13 cellular contexts compared by ENCODE assay signal in the genomic region with DNA sequence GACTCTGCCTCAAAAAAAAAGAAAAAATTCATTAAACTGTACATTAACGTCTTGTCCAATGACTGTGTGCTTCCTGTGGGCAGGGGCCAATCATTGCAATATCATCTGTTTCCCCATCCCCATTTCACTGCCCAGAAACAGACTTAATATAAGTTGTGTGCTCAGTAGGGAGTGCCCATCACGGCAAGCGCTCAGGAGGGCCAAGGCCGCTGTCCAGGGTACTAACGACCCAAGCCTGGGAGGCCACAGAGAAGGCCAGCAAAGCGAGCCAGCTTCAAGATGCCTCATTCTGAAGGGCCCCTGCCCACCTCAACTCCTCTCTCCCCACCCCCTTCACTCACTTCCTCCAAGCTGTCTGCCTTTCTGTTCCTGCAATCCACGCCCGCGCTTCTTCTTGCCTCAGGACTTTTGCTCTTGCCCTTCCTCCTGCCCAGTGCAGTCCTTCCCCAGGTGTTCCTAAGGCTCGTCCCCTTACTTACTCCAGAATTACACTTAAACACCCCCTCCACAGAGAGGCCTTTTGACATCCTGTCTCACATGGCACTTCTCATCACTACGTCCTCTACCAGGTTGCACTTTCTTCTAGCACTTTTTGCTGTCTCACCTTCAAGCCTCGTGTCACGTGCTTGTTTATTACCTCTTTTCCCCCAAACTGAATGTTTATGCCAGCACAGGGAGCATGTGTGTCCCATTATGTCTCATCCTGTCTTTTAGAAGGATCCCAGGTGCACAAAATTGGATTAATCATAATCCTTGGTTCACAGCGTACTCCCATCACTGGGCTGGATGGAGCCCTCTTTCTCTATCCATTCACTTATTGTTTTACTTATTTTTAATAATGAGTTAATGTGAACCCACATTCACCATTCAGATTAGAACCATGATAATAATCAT. TPM values are rescaled to one million over a fixed set of nuclear protein-coding genes. Genes with fewer than 3 reads are reported as not detected.
DNase-seq lines count a peak whose midpoint lies in the region; ATAC-seq and TF ChIP-seq lines count a peak whose summit lies in the region.
"Had no signal": no experiment of that assay in that cellular context is flagged by ENCODE, and none has a peak within 500 bp of the region (broad histone marks: within the 10 kb centered on the region; RNA-seq: fewer than 3 reads in every experiment).

No MANE protein-coding gene starts in this region.

- POLR2A ChIA-PET in activated CD4-positive, alpha-beta T cell treated with anti-CD3 and anti-CD28 coated beads for 36 hours (lab: Charles Lee), result interaction anchor here (0.6 kb wide), 1 partner anchor 70 kb away, joined by 6 read pairs; no protein-coding TSS in a partner anchor

- no peaks in the 10 kb centered on the region for H3K27me3 Mint-ChIP-seq in activated CD4-positive, alpha-beta T cell treated with anti-CD3 and anti-CD28 coated beads for 36 hours

- H3K27ac Mint-ChIP-seq in activated CD4-positive, alpha-beta T cell treated with anti-CD3 and anti-CD28 coated beads for 36 hours, result no peak overlapping the region
- H3K27ac Mint-ChIP-seq: activated naive CD8-positive, alpha-beta T cell treated with anti-CD3 and anti-CD28 coated beads, Interleukin-2, amount 10 ng/mL, durations not matched to agents 7 days and 5 days had no signal

- intact Hi-C loops in activated CD4-positive, alpha-beta T cell treated with anti-CD3 and anti-CD28 coated beads for 36 hours (cut with DNase I, micrococcal nuclease), result no loop called here

- DNase-seq in activated CD4-positive, alpha-beta T cell treated with anti-CD3 and anti-CD28 coated beads for 36 hours, result peak; percentile 34
- no peak for DNase-seq in activated CD4-positive, alpha-beta T cell treated with anti-CD3 and anti-CD28 coated beads, Interleukin-2, amount 50 U/mL, for 48 hours
- DNase-seq in RPMI7951 (ENCODE audit: low read depth) (peak; percentile 42), erythroblast (lab: John Stamatoyannopoulos, UW) (peak; percentile 27 to 38), retina (peak; percentile 34), NCI-H524 treated with DMSO at 0.1 percent for 48 hours (lab: John Stamatoyannopoulos, UW) (no peak), NCI-H446 (lab: John Stamatoyannopoulos, UW) (no peak)
- DNase-seq: activated CD4-positive, CD25-positive, alpha-beta regulatory T cell treated with anti-CD3 and anti-CD28 coated beads, Interleukin-2, amount 50 U/mL, for 72 hours; activated naive CD8-positive, alpha-beta T cell treated with anti-CD3 and anti-CD28 coated beads, Interleukin-2, amount 10 ng/mL, durations not matched to agents 7 days and 5 days; NCI-H1694 treated with DMSO at 0.1 percent for 48 hours; nucleus accumbens; stimulated activated CD4-positive, alpha-beta T cell treated with anti-CD3 and anti-CD28 coated beads, Interleukin-4, amount 100 ng/mL, for 24 hours had no signal

- no peak for ATAC-seq in activated CD4-positive, alpha-beta T cell treated with anti-CD3 and anti-CD28 coated beads for 36 hours
- ATAC-seq in GM21825 (IDR thresholded peaks at IDR 0.05; ENCODE audit: unreplicated experiment), result no peak

- peaks cover 11% of the 10 kb centered on the region for H3K4me1 Mint-ChIP-seq in activated CD4-positive, alpha-beta T cell treated with anti-CD3 and anti-CD28 coated beads for 36 hours

- peaks cover 3% of the 10 kb centered on the region for H3K36me3 Mint-ChIP-seq in activated CD4-positive, alpha-beta T cell treated with anti-CD3 and anti-CD28 coated beads for 36 hours (ENCODE audit: low read depth)
- H3K36me3 Mint-ChIP-seq: activated naive CD8-positive, alpha-beta T cell treated with anti-CD3 and anti-CD28 coated beads, Interleukin-2, amount 10 ng/mL, durations not matched to agents 7 days and 5 days had no signal

- CTCF ChIA-PET in activated CD4-positive, alpha-beta T cell treated with anti-CD3 and anti-CD28 coated beads for 36 hours (lab: Charles Lee), result interaction anchor here (0.6 to 1.4 kb wide), 5 partner anchors 32 to 694 kb away, joined by 3 to 4 read pairs (median 3); no protein-coding TSS in a partner anchor

- TF ChIP-seq POLR2A in erythroblast (IDR thresholded peaks at IDR 0.05; ENCODE audit: low read length), result no peak

- no peak overlapping the region for H3K4me3 Mint-ChIP-seq in activated CD4-positive, alpha-beta T cell treated with anti-CD3 and anti-CD28 coated beads for 36 hours
- H3K4me3 Mint-ChIP-seq: activated naive CD8-positive, alpha-beta T cell treated with anti-CD3 and anti-CD28 coated beads, Interleukin-2, amount 10 ng/mL, durations not matched to agents 7 days and 5 days had no signal

- H3K9me3 Mint-ChIP-seq in activated CD4-positive, alpha-beta T cell treated with anti-CD3 and anti-CD28 coated beads for 36 hours (ENCODE audit: low read depth), result no peaks in the 10 kb centered on the region
- H3K9me3 Mint-ChIP-seq: activated naive CD8-positive, alpha-beta T cell treated with anti-CD3 and anti-CD28 coated beads, Interleukin-2, amount 10 ng/mL, durations not matched to agents 7 days and 5 days had no signal

RNA-seq across cellular contexts. Expression of a gene that starts 11.3 kb away (rescaled TPM):
- total RNA-seq in activated CD4-positive, alpha-beta T cell treated with anti-CD3 and anti-CD28 coated beads for 36 hours, result 10 to 100 TPM; 43.6 to 62.8 TPM
- 2.0 and 2.4 TPM in 2 replicates for total RNA-seq in RPMI7951 (2014; rRNA removed; shearing (Covaris generic))

Comparison
In these comparisons a context has a peak if more than half of its experiments do, and no peak if none do; other contexts are left out.
1. DNase-seq: peak in activated CD4-positive, alpha-beta T cell treated with anti-CD3 and anti-CD28 coated beads for 36 hours (single experiment), RPMI7951 (single experiment), erythroblast (2 of 2) and retina (single experiment); none in activated CD4-positive, alpha-beta T cell treated with anti-CD3 and anti-CD28 coated beads, Interleukin-2, amount 50 U/mL, for 48 hours (0 of 2), NCI-H524 treated with DMSO at 0.1 percent for 48 hours (single experiment) and NCI-H446 (0 of 2).
2. RNA of a gene that starts 11.3 kb away (total RNA-seq): 43.6 to 62.8 TPM in activated CD4-positive, alpha-beta T cell treated with anti-CD3 and anti-CD28 coated beads for 36 hours; 2.0 to 2.4 TPM in RPMI7951; every median in the first group is over 10 times any median in the second.